Comparison of ENCODE assay signal across 1 cellular context in genomic region chr4:141391293-141391692, GRCh38.
TF ChIP-seq lines count a peak whose summit lies in the region.

No MANE protein-coding gene starts in this region.

TF ChIP-seq in HEK293, 187 proteins besides CTCF, POLR2A, EP300 and RAD21 (continued from another document):
- TF ChIP-seq ZNF488 (tag by site-specific recombination; IDR thresholded peaks at IDR 0.05) = no peak
- TF ChIP-seq SP7 (tag by site-specific recombination; IDR thresholded peaks at IDR 0.05) = 0 out of 2 replicates have a peak, but pooled peaks have one; percentile 37
- no peak for TF ChIP-seq MEIS1 (CRISPR knock-in tag; IDR thresholded peaks at IDR 0.05; ENCODE audit: borderline replicate concordance)
- peak; percentile 45; the same call in 1 of the 2 replicates for TF ChIP-seq ZBTB21 (tag by site-specific recombination; IDR thresholded peaks at IDR 0.05)
- TF ChIP-seq PRDM10 (tag by site-specific recombination; IDR thresholded peaks at IDR 0.05) = peak; percentile 43; the same call in 1 of the 2 replicates
- TF ChIP-seq BCL6B (tag by site-specific recombination; IDR thresholded peaks at IDR 0.05) = peak; percentile 75
- TF ChIP-seq ZBTB17 (tag by site-specific recombination; IDR thresholded peaks at IDR 0.05) = peak; percentile 51; the same call in 1 of the 2 replicates
- peak; percentile 40; the same call in 1 of the 2 replicates for TF ChIP-seq ZNF24 (tag by site-specific recombination; IDR thresholded peaks at IDR 0.05)
- peak; percentile 13; the same call in 1 of the 2 replicates for TF ChIP-seq ZBTB44 (tag by site-specific recombination; IDR thresholded peaks at IDR 0.05)
- 0 out of 2 replicates have a peak, but pooled peaks have one; percentile 16 for TF ChIP-seq SP3 (tag by site-specific recombination; IDR thresholded peaks at IDR 0.05)
- TF ChIP-seq ZNF776 (tag by site-specific recombination; IDR thresholded peaks at IDR 0.05; ENCODE audit: borderline replicate concordance) = 0 out of 2 replicates have a peak, but pooled peaks have one; percentile 24
- peak; percentile 76 for TF ChIP-seq OSR2 (tag by site-specific recombination; IDR thresholded peaks at IDR 0.05)
- no peak for TF ChIP-seq ZNF549 (tag by site-specific recombination; IDR thresholded peaks at IDR 0.05)
- no peak for TF ChIP-seq ZNF19 (tag by site-specific recombination; IDR thresholded peaks at IDR 0.05; ENCODE audit: low read depth)
- peak; percentile 56; the same call in 1 of the 2 replicates for TF ChIP-seq OVOL3 (tag by site-specific recombination; IDR thresholded peaks at IDR 0.05)
- TF ChIP-seq KLF8 (tag by site-specific recombination; IDR thresholded peaks at IDR 0.05) = peak; percentile 80
- TF ChIP-seq SCRT2 (tag by site-specific recombination; IDR thresholded peaks at IDR 0.05) = peak; percentile 90
